ENCODE assay signal across 27 cellular contexts in genomic region chr1:52264530-52265115, GRCh38.
DNase-seq lines count a peak whose midpoint lies in the region; ATAC-seq, FAIRE-seq and TF ChIP-seq lines count a peak whose summit lies in the region.
"Had no signal": no experiment of that assay in that cellular context is flagged by ENCODE, and none has a peak within 500 bp of the region (broad histone marks: within the 10 kb centered on the region; RNA-seq: fewer than 3 reads in every experiment).

No MANE protein-coding gene starts in this region.

- H3K36me3 ChIP-seq in left ventricle myocardium inferior (peaks cover 12% of the 10 kb centered on the region), astrocyte (ENCODE audit: insufficient read depth, low read length) (no peaks in the 10 kb centered on the region), upper lobe of right lung (no peaks in the 10 kb centered on the region), A673 (ENCODE audit: insufficient read depth, low read length, poor library complexity, severe bottlenecking) (no peaks in the 10 kb centered on the region), OCI-LY7 (ENCODE audit: insufficient read depth, low read length) (no peaks in the 10 kb centered on the region)

- no peak for FAIRE-seq in astrocyte (lab: Jason Lieb, UNC)
- FAIRE-seq: A549, urothelium cell line had no signal

- intact Hi-C loops in left ventricle myocardium inferior (cut with micrococcal nuclease) (no loop called here), Right ventricle myocardium inferior (cut with DNase I) (no loop called here), upper lobe of right lung (cut with DNase I) (no loop called here), A673 (cut with micrococcal nuclease; ENCODE audit: unreplicated experiment) (no loop called here), OCI-LY7 (cut with micrococcal nuclease; ENCODE audit: unreplicated experiment) (no loop called here)

- H3K27ac Mint-ChIP-seq in astrocyte (ENCODE audit: unreplicated experiment): no peak overlapping the region
- H3K27ac Mint-ChIP-seq in stimulated activated naive B cell treated with anti-CD40 and anti-IgM and Interleukin-4, amounts not matched to agents 10 μg/mL and 1 μg/mL and 100 μg/mL, for 72 hours: no peak overlapping the region
- H3K27ac Mint-ChIP-seq: activated naive CD8-positive, alpha-beta T cell treated with anti-CD3 and anti-CD28 coated beads, Interleukin-2, amount 10 ng/mL, durations not matched to agents 7 days and 5 days; CD4-positive, alpha-beta T cell; nephron had no signal

- no peaks in the 10 kb centered on the region for H3K36me3 Mint-ChIP-seq in astrocyte (ENCODE audit: low read depth, unreplicated experiment)
- H3K36me3 Mint-ChIP-seq in stimulated activated naive B cell treated with anti-CD40 and anti-IgM and Interleukin-4, amounts not matched to agents 10 μg/mL and 1 μg/mL and 100 μg/mL, for 72 hours: peaks cover 3 to 7% of the 10 kb centered on the region in 2 donors
- H3K36me3 Mint-ChIP-seq: activated naive CD8-positive, alpha-beta T cell treated with anti-CD3 and anti-CD28 coated beads, Interleukin-2, amount 10 ng/mL, durations not matched to agents 7 days and 5 days had no signal

- no peaks in the 10 kb centered on the region for H4K20me1 ChIP-seq in astrocyte (ENCODE audit: insufficient read depth, low read length)
- no peaks in the 10 kb centered on the region for H4K20me1 ChIP-seq in OCI-LY7 (ENCODE audit: insufficient read depth, low read length)

- H3K4me3 Mint-ChIP-seq in astrocyte (ENCODE audit: unreplicated experiment): no peak overlapping the region
- no peak overlapping the region for H3K4me3 Mint-ChIP-seq in stimulated activated naive B cell treated with anti-CD40 and anti-IgM and Interleukin-4, amounts not matched to agents 10 μg/mL and 1 μg/mL and 100 μg/mL, for 72 hours
- H3K4me3 Mint-ChIP-seq: activated naive CD8-positive, alpha-beta T cell treated with anti-CD3 and anti-CD28 coated beads, Interleukin-2, amount 10 ng/mL, durations not matched to agents 7 days and 5 days; CD4-positive, alpha-beta T cell; central memory CD8-positive, alpha-beta T cell; nephron had no signal

- H3K4me1 Mint-ChIP-seq in astrocyte (ENCODE audit: low read depth, unreplicated experiment): peaks cover 4% of the 10 kb centered on the region
- H3K4me1 Mint-ChIP-seq in stimulated activated naive B cell treated with anti-CD40 and anti-IgM and Interleukin-4, amounts not matched to agents 10 μg/mL and 1 μg/mL and 100 μg/mL, for 72 hours: no peaks in the 10 kb centered on the region
- H3K4me1 Mint-ChIP-seq: activated naive CD8-positive, alpha-beta T cell treated with anti-CD3 and anti-CD28 coated beads, Interleukin-2, amount 10 ng/mL, durations not matched to agents 7 days and 5 days; central memory CD8-positive, alpha-beta T cell; nephron had no signal

- no peaks in the 10 kb centered on the region for H3K27me3 Mint-ChIP-seq in astrocyte (ENCODE audit: low read depth, unreplicated experiment)
- H3K27me3 Mint-ChIP-seq in stimulated activated naive B cell treated with anti-CD40 and anti-IgM and Interleukin-4, amounts not matched to agents 10 μg/mL and 1 μg/mL and 100 μg/mL, for 72 hours: peaks cover 6 to 42% of the 10 kb centered on the region in 2 donors
- H3K27me3 Mint-ChIP-seq: CD4-positive, alpha-beta T cell; central memory CD8-positive, alpha-beta T cell had no signal

- H3K27me3 ChIP-seq in left ventricle myocardium inferior (ENCODE audit: low read depth) (no peaks in the 10 kb centered on the region), astrocyte (ENCODE audit: insufficient read depth, low read length) (no peaks in the 10 kb centered on the region), upper lobe of right lung (no peaks in the 10 kb centered on the region), A673 (replicated peaks; ENCODE audit: insufficient read depth, low read depth, low read length, poor library complexity) (no peaks in the 10 kb centered on the region)
- H3K27me3 ChIP-seq: stomach had no signal

- CTCF ChIA-PET in A673 (lab: Charles Lee) (no interaction called here), OCI-LY7 (lab: Charles Lee; ENCODE audit: unreplicated experiment) (no interaction called here)

- no peak for DNase-seq in left ventricle myocardium inferior
- no peak for DNase-seq in Right ventricle myocardium inferior (ENCODE audit: missing footprints)
- peak; percentile 10 for DNase-seq in astrocyte (ENCODE audit: low read depth)
- DNase-seq in fibroblast of villous mesenchyme (ENCODE audit: low read depth): no peak
- DNase-seq in upper lobe of right lung: no peak
- DNase-seq in A673 (ENCODE audit: low spot score): no peak
- no peak for DNase-seq in OCI-LY7 (ENCODE audit: low spot score)
- DNase-seq in stimulated activated naive B cell treated with anti-CD40 and anti-IgM and Interleukin-4, amounts not matched to agents 10 μg/mL and 1 μg/mL and 100 μg/mL, for 72 hours: no peak
- DNase-seq: activated CD4-positive, CD25-positive, alpha-beta regulatory T cell; activated naive CD8-positive, alpha-beta T cell treated with anti-CD3 and anti-CD28 coated beads, Interleukin-2, amount 10 ng/mL, durations not matched to agents 7 days and 5 days; CD4-positive, alpha-beta T cell; DMS153; effector memory CD4-positive, alpha-beta T cell; foreskin fibroblast; midbrain; NCI-H1417 treated with DMSO at 0.1 percent for 48 hours; NCI-H2171 treated with DMSO at 0.1 percent for 48 hours; NCI-H748 treated with DMSO at 0.1 percent for 48 hours; PC-9; posterior cingulate gyrus; stimulated activated CD4-positive, alpha-beta T cell treated with anti-CD3 and anti-CD28 coated beads, Interleukin-2, amount 100 ng/mL, for 24 hours; stomach had no signal

- peaks cover 5% of the 10 kb centered on the region for H3K4me1 ChIP-seq in left ventricle myocardium inferior
- H3K4me1 ChIP-seq in astrocyte (ENCODE audit: insufficient read depth, low read length): no peaks in the 10 kb centered on the region
- H3K4me1 ChIP-seq in upper lobe of right lung: no peaks in the 10 kb centered on the region
- H3K4me1 ChIP-seq in A673 (ENCODE audit: insufficient read depth, low read length, poor library complexity, severe bottlenecking): no peaks in the 10 kb centered on the region
- no peaks in the 10 kb centered on the region for H3K4me1 ChIP-seq in OCI-LY7 (ENCODE audit: insufficient read depth, low read length, poor library complexity, severe bottlenecking)

- BruUV-seq in A673 (replicated peaks; lab: Mats Ljungman, UMichigan) (no TSS peak), OCI-LY7 (replicated peaks; lab: Mats Ljungman, UMichigan) (no TSS peak)

- no peak overlapping the region for H3K4me2 ChIP-seq in astrocyte (ENCODE audit: low read length)
- H3K4me2 ChIP-seq in OCI-LY7 (ENCODE audit: low read length): no peak overlapping the region
- H3K4me2 ChIP-seq: A549, PC-9 had no signal

- no peaks in the 10 kb centered on the region for H3K79me2 ChIP-seq in astrocyte (ENCODE audit: insufficient read depth, low read length)
- H3K79me2 ChIP-seq in OCI-LY7 (ENCODE audit: insufficient read depth, low read depth, low read length): no peaks in the 10 kb centered on the region

- TF ChIP-seq CTCF in left ventricle myocardium inferior (IDR thresholded peaks at IDR 0.05; ENCODE audit: borderline replicate concordance): peak; percentile 14
- TF ChIP-seq CTCF in astrocyte (IDR thresholded peaks at IDR 0.05; ENCODE audit: insufficient read depth, low read depth, low read length): no peak
- peak; percentile 16 for TF ChIP-seq CTCF in fibroblast of villous mesenchyme (IDR thresholded peaks at IDR 0.05; ENCODE audit: insufficient read depth, low read depth, low read length)
- TF ChIP-seq CTCF in upper lobe of right lung (IDR thresholded peaks at IDR 0.05): peak; percentile 13
- no peak for TF ChIP-seq CTCF in A673 (conservative IDR thresholded peaks at IDR 0.05; ENCODE audit: low read depth, low read length)
- TF ChIP-seq CTCF in OCI-LY7 (conservative IDR thresholded peaks at IDR 0.05; ENCODE audit: low read length): no peak

- no peak overlapping the region for H2AFZ ChIP-seq in astrocyte (ENCODE audit: low read depth, low read length)
- H2AFZ ChIP-seq in OCI-LY7 (ENCODE audit: low read length): no peak overlapping the region
- H2AFZ ChIP-seq: PC-9 had no signal

- H3K4me3 ChIP-seq in left ventricle myocardium inferior: no peak overlapping the region
- no peak overlapping the region for H3K4me3 ChIP-seq in astrocyte (ENCODE audit: insufficient read depth, low read depth, low read length)
- H3K4me3 ChIP-seq in fibroblast of villous mesenchyme (ENCODE audit: low read depth, low read length): no peak overlapping the region
- H3K4me3 ChIP-seq in upper lobe of right lung: no peak overlapping the region
- no peak overlapping the region for H3K4me3 ChIP-seq in A673 (ENCODE audit: low read depth, low read length, poor library complexity, severe bottlenecking)
- no peak overlapping the region for H3K4me3 ChIP-seq in OCI-LY7 (ENCODE audit: low read depth, low read length, poor library complexity, severe bottlenecking)
- H3K4me3 ChIP-seq: A549, PC-9, SK-N-MC, stomach had no signal

- H3K9me3 ChIP-seq in left ventricle myocardium inferior (replicated peaks) (no peaks in the 10 kb centered on the region), astrocyte (ENCODE audit: insufficient read depth, low read depth, low read length) (no peaks in the 10 kb centered on the region), upper lobe of right lung (no peaks in the 10 kb centered on the region), A673 (ENCODE audit: low read depth, low read length, poor library complexity, severe bottlenecking) (no peaks in the 10 kb centered on the region), OCI-LY7 (ENCODE audit: low read length) (no peaks in the 10 kb centered on the region)
- H3K9me3 ChIP-seq: A549, stomach had no signal

- H3K9me3 Mint-ChIP-seq in astrocyte (ENCODE audit: unreplicated experiment): no peaks in the 10 kb centered on the region
- H3K9me3 Mint-ChIP-seq in stimulated activated naive B cell treated with anti-CD40 and anti-IgM and Interleukin-4, amounts not matched to agents 10 μg/mL and 1 μg/mL and 100 μg/mL, for 72 hours: peaks cover 0 to 1% of the 10 kb centered on the region in 2 donors
- H3K9me3 Mint-ChIP-seq: activated naive CD8-positive, alpha-beta T cell treated with anti-CD3 and anti-CD28 coated beads, Interleukin-2, amount 10 ng/mL, durations not matched to agents 7 days and 5 days; CD4-positive, alpha-beta T cell; central memory CD8-positive, alpha-beta T cell; nephron had no signal

- no peaks in the 10 kb centered on the region for H3K9me2 ChIP-seq in OCI-LY7 (ENCODE audit: insufficient read depth, low read length)

- H3K9ac ChIP-seq in astrocyte (ENCODE audit: low read length): no peak overlapping the region

- H3K27ac ChIP-seq in left ventricle myocardium inferior (replicated peaks): no peak overlapping the region
- H3K27ac ChIP-seq in astrocyte (ENCODE audit: low read depth, low read length): no peak overlapping the region
- H3K27ac ChIP-seq in upper lobe of right lung: no peak overlapping the region
- H3K27ac ChIP-seq in A673 (ENCODE audit: low read depth, low read length, poor library complexity, severe bottlenecking): no peak overlapping the region
- H3K27ac ChIP-seq in OCI-LY7 (ENCODE audit: low read depth, low read length, poor library complexity, severe bottlenecking): no peak overlapping the region
- H3K27ac ChIP-seq: A549, PC-9, SK-N-MC had no signal

- ATAC-seq in Right ventricle myocardium inferior (no peak), upper lobe of right lung (peak; percentile 22)
- ATAC-seq in stimulated activated naive B cell treated with anti-CD40 and anti-IgM and Interleukin-4, amounts not matched to agents 10 μg/mL and 1 μg/mL and 100 μg/mL, for 72 hours (replicated peaks): no peak
- ATAC-seq: A549 had no signal

- POLR2A ChIA-PET in A673 (lab: Charles Lee; ENCODE audit: low non-redundant PET): no interaction called here
- POLR2A ChIA-PET in OCI-LY7 (lab: Charles Lee): no interaction called here

Comparison
In these comparisons a context has a peak if more than half of its experiments do, and no peak if none do; other contexts are left out.
1. CTCF ChIP-seq: peak in left ventricle myocardium inferior (single experiment), fibroblast of villous mesenchyme (single experiment) and upper lobe of right lung (single experiment); none in astrocyte (single experiment), A673 (single experiment) and OCI-LY7 (single experiment).